ENCODE assay signal across 23 cellular contexts in the genomic region with DNA sequence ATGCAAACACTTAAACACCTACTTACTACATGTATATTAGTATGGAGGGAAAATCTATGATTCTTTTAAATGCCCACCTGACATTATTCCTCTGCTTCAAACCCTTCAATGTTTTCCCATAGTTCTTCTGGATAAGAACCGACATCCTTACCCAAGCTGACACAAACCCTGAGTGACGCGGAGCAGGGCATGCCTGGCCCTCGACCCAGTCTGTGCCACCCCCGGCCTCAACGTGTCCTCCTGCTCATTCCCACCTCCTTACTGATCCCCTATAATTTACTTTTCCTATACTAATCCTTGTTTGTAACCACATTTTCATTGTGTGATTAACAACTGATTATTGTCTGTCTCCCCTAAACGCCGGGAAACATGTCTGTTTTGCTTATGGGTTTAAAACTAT.
"Had no signal": no experiment of that assay in that cellular context is flagged by ENCODE, and none has a peak within 500 bp of the region (broad histone marks: within the 10 kb centered on the region; RNA-seq: fewer than 3 reads in every experiment).

No MANE protein-coding gene starts in this region.

- DNase-seq: cerebellar nuclear complex; dorsolateral prefrontal cortex; effector CD4-positive, alpha-beta T cell; hippocampal formation; left colon; mucosa of descending colon; naive B cell; retina; stimulated activated CD4-positive, alpha-beta T cell treated with anti-CD3 and anti-CD28 coated beads, Interleukin-2, amount 100 ng/mL, for 24 hours; stimulated activated CD4-positive, alpha-beta T cell treated with anti-CD3 and anti-CD28 coated beads, Interleukin-4, amount 100 ng/mL, for 24 hours; stimulated activated naive CD4-positive, alpha-beta T cell treated with Interleukin-2 at 50 U/mL for 16 hours; stomach had no signal

- H3K27ac Mint-ChIP-seq: memory B cell; natural killer cell treated with Interleukin-12 subunit alpha and Interleukin-12 subunit beta and Interleukin-15 and Interleukin-18, amount 100 ng/mL, for 72 hours; stimulated activated effector memory CD8-positive, alpha-beta T cell treated with anti-CD3 and anti-CD28 coated beads, Interleukin-12 subunit alpha, Interleukin-12 subunit beta, amount 100 ng/mL, for 72 hours had no signal

- H3K4me3 Mint-ChIP-seq: memory B cell; naive B cell; natural killer cell treated with Interleukin-12 subunit alpha and Interleukin-12 subunit beta and Interleukin-15 and Interleukin-18, amount 100 ng/mL, for 72 hours; neural crest cell; stimulated activated effector memory CD8-positive, alpha-beta T cell treated with anti-CD3 and anti-CD28 coated beads, Interleukin-12 subunit alpha, Interleukin-12 subunit beta, amount 100 ng/mL, for 72 hours had no signal

- ATAC-seq: left colon; mucosa of descending colon; natural killer cell treated with Interleukin-12 subunit alpha and Interleukin-12 subunit beta and Interleukin-15 and Interleukin-18, amount 100 ng/mL, for 72 hours; sciatic nerve; stimulated activated effector memory CD8-positive, alpha-beta T cell treated with anti-CD3 and anti-CD28 coated beads, Interleukin-12 subunit alpha, Interleukin-12 subunit beta, amount 100 ng/mL, for 72 hours had no signal

- H3K27ac ChIP-seq: cardiac muscle cell, parathyroid adenoma, tibial nerve had no signal

- H3K4me3 ChIP-seq: cardiac muscle cell, dorsolateral prefrontal cortex, lung, mucosa of descending colon, stomach, thoracic aorta, tibial nerve, upper lobe of left lung had no signal

- H3K9me3 Mint-ChIP-seq: memory B cell; naive B cell; natural killer cell treated with Interleukin-12 subunit alpha and Interleukin-12 subunit beta and Interleukin-15 and Interleukin-18, amount 100 ng/mL, for 72 hours; neural crest cell; stimulated activated effector memory CD8-positive, alpha-beta T cell treated with anti-CD3 and anti-CD28 coated beads, Interleukin-12 subunit alpha, Interleukin-12 subunit beta, amount 100 ng/mL, for 72 hours had no signal

- H3K9me3 ChIP-seq: mucosa of descending colon, stomach, thoracic aorta, tibial nerve, upper lobe of left lung had no signal

- H3K4me1 ChIP-seq: parathyroid adenoma had no signal

- H3K27me3 ChIP-seq: cardiac muscle cell, dorsolateral prefrontal cortex, stomach, tibial nerve, upper lobe of left lung had no signal

- H3K4me1 Mint-ChIP-seq: memory B cell, naive B cell, neural crest cell had no signal

- H3K27me3 Mint-ChIP-seq: memory B cell; naive B cell; natural killer cell treated with Interleukin-12 subunit alpha and Interleukin-12 subunit beta and Interleukin-15 and Interleukin-18, amount 100 ng/mL, for 72 hours had no signal
